In genomic region chrX:97968376-97969104, GRCh38 we compare ENCODE assay signal across 20 cellular contexts.
"Had no signal": no experiment of that assay in that cellular context is flagged by ENCODE, and none has a peak within 500 bp of the region (broad histone marks: within the 10 kb centered on the region; RNA-seq: fewer than 3 reads in every experiment).

No MANE protein-coding gene starts in this region.

- H3K4me2 ChIP-seq: hepatocyte had no signal

- H2AFZ ChIP-seq: hepatocyte had no signal

- ATAC-seq: activated CD8-positive, alpha-beta memory T cell treated with anti-CD3 and anti-CD28 coated beads, Interleukin-2, amount 10 ng/mL, durations not matched to agents 7 days and 5 days; effector memory CD8-positive, alpha-beta T cell; mucosa of descending colon; T-cell had no signal

- H3K4me3 ChIP-seq: hepatocyte, mucosa of descending colon, tibial nerve had no signal

- H3K79me2 ChIP-seq: hepatocyte had no signal

- H3K4me1 Mint-ChIP-seq: activated B cell treated with CpG ODN at 0.5 μM for 24 hours; activated CD4-positive, alpha-beta memory T cell treated with anti-CD3 and anti-CD28 coated beads, Interleukin-2, amount 10 ng/mL, durations not matched to agents 7 days and 5 days; activated CD8-positive, alpha-beta memory T cell treated with anti-CD3 and anti-CD28 coated beads, Interleukin-2, amount 10 ng/mL, durations not matched to agents 7 days and 5 days; activated naive CD8-positive, alpha-beta T cell treated with anti-CD3 and anti-CD28 coated beads for 36 hours; naive B cell; T-cell had no signal

- H3K27me3 ChIP-seq: hepatocyte, tibial nerve had no signal

- H3K36me3 Mint-ChIP-seq: activated CD8-positive, alpha-beta memory T cell treated with anti-CD3 and anti-CD28 coated beads, Interleukin-2, amount 10 ng/mL, durations not matched to agents 7 days and 5 days; activated naive CD8-positive, alpha-beta T cell treated with anti-CD3 and anti-CD28 coated beads for 36 hours; brain; naive B cell; T-cell had no signal

- H3K4me3 Mint-ChIP-seq: activated B cell treated with CpG ODN at 0.5 μM for 24 hours; activated CD4-positive, alpha-beta memory T cell treated with anti-CD3 and anti-CD28 coated beads, Interleukin-2, amount 10 ng/mL, durations not matched to agents 7 days and 5 days; activated CD8-positive, alpha-beta memory T cell treated with anti-CD3 and anti-CD28 coated beads, Interleukin-2, amount 10 ng/mL, durations not matched to agents 7 days and 5 days; activated naive CD8-positive, alpha-beta T cell treated with anti-CD3 and anti-CD28 coated beads for 36 hours; brain; effector memory CD8-positive, alpha-beta T cell; naive B cell; T-cell had no signal

- H3K9me3 Mint-ChIP-seq: activated B cell treated with CpG ODN at 0.5 μM for 24 hours; activated CD4-positive, alpha-beta memory T cell treated with anti-CD3 and anti-CD28 coated beads, Interleukin-2, amount 10 ng/mL, durations not matched to agents 7 days and 5 days; activated naive CD8-positive, alpha-beta T cell treated with anti-CD3 and anti-CD28 coated beads for 36 hours; T-cell had no signal

- H3K27ac ChIP-seq: hepatocyte, tibial nerve had no signal

- DNase-seq: activated B cell treated with CpG ODN at 0.5 μM for 24 hours; activated CD4-positive, alpha-beta memory T cell treated with anti-CD3 and anti-CD28 coated beads, Interleukin-2, amount 10 ng/mL, durations not matched to agents 7 days and 5 days; activated CD4-positive, alpha-beta T cell treated with anti-CD3 and anti-CD28 coated beads for 48 hours; activated CD8-positive, alpha-beta memory T cell treated with anti-CD3 and anti-CD28 coated beads, Interleukin-2, amount 10 ng/mL, durations not matched to agents 7 days and 5 days; activated naive CD4-positive, alpha-beta T cell; activated naive CD8-positive, alpha-beta T cell treated with anti-CD3 and anti-CD28 coated beads for 36 hours; amygdala; caudate nucleus; effector memory CD8-positive, alpha-beta T cell; mesenchymal stem cell; mucosa of descending colon; naive B cell; retina; stimulated activated CD8-positive, alpha-beta memory T cell treated with anti-CD3 and anti-CD28 coated beads, Interleukin-4, amount 100 ng/mL, for 48 hours; stimulated activated naive CD4-positive, alpha-beta T cell treated with Interleukin-2 at 50 U/mL for 16 hours; substantia nigra; T-cell had no signal

- H3K36me3 ChIP-seq: tibial nerve had no signal

- H3K4me1 ChIP-seq: tibial nerve had no signal

- H3K27ac Mint-ChIP-seq: activated B cell treated with CpG ODN at 0.5 μM for 24 hours; activated CD4-positive, alpha-beta memory T cell treated with anti-CD3 and anti-CD28 coated beads, Interleukin-2, amount 10 ng/mL, durations not matched to agents 7 days and 5 days; activated CD8-positive, alpha-beta memory T cell treated with anti-CD3 and anti-CD28 coated beads, Interleukin-2, amount 10 ng/mL, durations not matched to agents 7 days and 5 days; activated naive CD8-positive, alpha-beta T cell treated with anti-CD3 and anti-CD28 coated beads for 36 hours; effector memory CD8-positive, alpha-beta T cell; naive B cell; T-cell had no signal

- H3K27me3 Mint-ChIP-seq: activated B cell treated with CpG ODN at 0.5 μM for 24 hours; activated CD4-positive, alpha-beta memory T cell treated with anti-CD3 and anti-CD28 coated beads, Interleukin-2, amount 10 ng/mL, durations not matched to agents 7 days and 5 days; activated CD8-positive, alpha-beta memory T cell treated with anti-CD3 and anti-CD28 coated beads, Interleukin-2, amount 10 ng/mL, durations not matched to agents 7 days and 5 days; activated naive CD8-positive, alpha-beta T cell treated with anti-CD3 and anti-CD28 coated beads for 36 hours; brain; effector memory CD8-positive, alpha-beta T cell; naive B cell had no signal

- H3K9me3 ChIP-seq: mucosa of descending colon, tibial nerve had no signal
